8 cellular contexts compared by ENCODE assay signal in genomic region chr18:58195278-58195721, GRCh38.
A peak's percentile ranks its signal among the peaks of the same experiment; 100 is the strongest.
DNase-seq lines count a peak whose midpoint lies in the region; ATAC-seq, FAIRE-seq and TF ChIP-seq lines count a peak whose summit lies in the region.

No MANE protein-coding gene starts in this region.

- WGBS in heart right ventricle, 2 donors, result 19 to 32% methylated on average over 23 of the region's 23 CpGs

- no peaks in the 10 kb centered on the region for H3K36me3 ChIP-seq in heart right ventricle

- no peak for DNase-seq in heart right ventricle
- DNase-seq in Right ventricle myocardium superior, result no peak
- peak; percentile 77 for DNase-seq in NCI-H510A (lab: John Stamatoyannopoulos, UW)
- DNase-seq in activated naive CD8-positive, alpha-beta T cell treated with anti-CD3 and anti-CD28 coated beads, Interleukin-2, amount 50 U/mL, for 24 hours, result peak; percentile 22
- peak; percentile 44 for DNase-seq in iPS-NIHi7 (ENCODE audit: extremely low spot score)
- peak; percentile 2 for DNase-seq in stimulated activated CD4-positive, alpha-beta T cell treated with anti-CD3 and anti-CD28 coated beads, Interleukin-2, amount 100 ng/mL, for 4 hours (ENCODE audit: low read depth)
- DNase-seq in HK-2 (ENCODE audit: unreplicated experiment), result no peak
- no peak for DNase-seq in GM19239 (ENCODE audit: insufficient read length, low spot score)

- no peak overlapping the region for H3K27ac Mint-ChIP-seq in activated naive CD8-positive, alpha-beta T cell treated with anti-CD3 and anti-CD28 coated beads, Interleukin-2, amount 50 U/mL, for 24 hours

- intact Hi-C loops in heart right ventricle (cut with DNase I), result loop anchor here in 3 of 10 donors (5.0 to 10.0 kb wide), 3 partner anchors 47 to 122 kb away; no protein-coding TSS in a partner anchor
- intact Hi-C loops in Right ventricle myocardium superior (cut with DNase I), result no loop called here

- H3K27ac ChIP-seq in heart right ventricle, result peak overlapping the region in 3 of 10 donors; percentile 17 to 33 (median 29)

- no peaks in the 10 kb centered on the region for H3K9me3 ChIP-seq in heart right ventricle

- peaks cover 0 to 23% (median 0%) of the 10 kb centered on the region in 7 donors for H3K27me3 ChIP-seq in heart right ventricle

- peaks cover 17% of the 10 kb centered on the region for H3K4me1 Mint-ChIP-seq in activated naive CD8-positive, alpha-beta T cell treated with anti-CD3 and anti-CD28 coated beads, Interleukin-2, amount 50 U/mL, for 24 hours

- H3K4me1 ChIP-seq in heart right ventricle, result peaks cover 0 to 30% (median 9%) of the 10 kb centered on the region in 9 donors

- peak overlapping the region; percentile 79 for H3K4me3 Mint-ChIP-seq in activated naive CD8-positive, alpha-beta T cell treated with anti-CD3 and anti-CD28 coated beads, Interleukin-2, amount 50 U/mL, for 24 hours

- no peak for TF ChIP-seq CTCF in heart right ventricle (IDR thresholded peaks at IDR 0.05)

- no peaks in the 10 kb centered on the region for H3K27me3 Mint-ChIP-seq in activated naive CD8-positive, alpha-beta T cell treated with anti-CD3 and anti-CD28 coated beads, Interleukin-2, amount 50 U/mL, for 24 hours

- FAIRE-seq in GM19239 (lab: Jason Lieb, UNC), result no peak

- H3K9me3 Mint-ChIP-seq in activated naive CD8-positive, alpha-beta T cell treated with anti-CD3 and anti-CD28 coated beads, Interleukin-2, amount 50 U/mL, for 24 hours, result no peaks in the 10 kb centered on the region

- no peaks in the 10 kb centered on the region for H3K36me3 Mint-ChIP-seq in activated naive CD8-positive, alpha-beta T cell treated with anti-CD3 and anti-CD28 coated beads, Interleukin-2, amount 50 U/mL, for 24 hours (ENCODE audit: low read depth)

- peak overlapping the region in 9 of 10 donors; percentile 18 to 55 (median 51) for H3K4me3 ChIP-seq in heart right ventricle

- ATAC-seq in heart right ventricle, result peak; percentile 12 to 52 (median 38)
- no peak for ATAC-seq in Right ventricle myocardium superior (ENCODE audit: poor library complexity)
- ATAC-seq in activated naive CD8-positive, alpha-beta T cell treated with anti-CD3 and anti-CD28 coated beads, Interleukin-2, amount 50 U/mL, for 24 hours, result peak; percentile 67

Comparison
In these comparisons a context has a peak if more than half of its experiments do, and no peak if none do; other contexts are left out.
1. DNase-seq: peak in NCI-H510A (single experiment), activated naive CD8-positive, alpha-beta T cell treated with anti-CD3 and anti-CD28 coated beads, Interleukin-2, amount 50 U/mL, for 24 hours (single experiment), iPS-NIHi7 (single experiment) and stimulated activated CD4-positive, alpha-beta T cell treated with anti-CD3 and anti-CD28 coated beads, Interleukin-2, amount 100 ng/mL, for 4 hours (single experiment); none in heart right ventricle (0 of 2), Right ventricle myocardium superior (single experiment), HK-2 (single experiment) and GM19239 (single experiment).